In genomic region chr10:75297021-75297599, GRCh38 we compare ENCODE assay signal across 21 cellular contexts.
A peak's percentile ranks its signal among the peaks of the same experiment; 100 is the strongest.
DNase-seq lines count a peak whose midpoint lies in the region; ATAC-seq and TF ChIP-seq lines count a peak whose summit lies in the region.
"Had no signal": no experiment of that assay in that cellular context is flagged by ENCODE, and none has a peak within 500 bp of the region (broad histone marks: within the 10 kb centered on the region; RNA-seq: fewer than 3 reads in every experiment).

No MANE protein-coding gene starts in this region.

- peaks cover 50% of the 10 kb centered on the region for H3F3A ChIP-seq in PC-9 (ENCODE audit: insufficient read depth, low read depth)

- H3K4me2 ChIP-seq in HCT116 (ENCODE audit: low read length) (peak overlapping the region; percentile 17), PC-9 (peak overlapping the region; percentile 93)
- H3K4me2 ChIP-seq: GM23338 had no signal

- H3K9me3 Mint-ChIP-seq in CD4-positive, alpha-beta memory T cell = peaks cover 0 to 7% (median 2%) of the 10 kb centered on the region in 8 donors

- RAD21 ChIA-PET in HCT116 (lab: Charles Lee; ENCODE audit: low non-redundant PET in 1 of 2, low total read pairs in 2 of 2, uncharacterized antibody in 2 of 2, unreplicated experiment in 2 of 2) = no interaction called here

- BruUV-seq in HCT116 (replicated peaks; lab: Mats Ljungman, UMichigan) (no TSS peak), PC-9 (replicated peaks; lab: Mats Ljungman, UMichigan) (no TSS peak)

- POLR2A ChIA-PET in HCT116 (lab: Charles Lee) (no interaction called here), PC-9 (lab: Charles Lee; ENCODE audit: unreplicated experiment) (interaction anchor here (0.6 kb wide), 1 partner anchor 60 kb away, joined by 6 read pairs; no protein-coding TSS in a partner anchor)
- POLR2A ChIA-PET in CD4-positive, alpha-beta memory T cell (lab: Charles Lee; ENCODE audit: partially characterized antibody) = no interaction called here

- no peaks in the 10 kb centered on the region for H3K9me3 ChIP-seq in HCT116 (ENCODE audit: control insufficient read depth in 1 of 2, insufficient read depth in 1 of 2, low read depth in 1 of 2, low read length in 2 of 2)
- H3K9me3 ChIP-seq in PC-9 (ENCODE audit: insufficient read depth, low read depth) = peaks cover 3% of the 10 kb centered on the region; the same call in 1 of the 2 replicates
- peaks cover 0 to 6% (median 3%) of the 10 kb centered on the region in 8 donors for H3K9me3 ChIP-seq in spleen
- no peaks in the 10 kb centered on the region for H3K9me3 ChIP-seq in CD4-positive, alpha-beta memory T cell (ENCODE audit: control insufficient read depth in 1 of 2, low read length in 2 of 2)
- no peaks in the 10 kb centered on the region for H3K9me3 ChIP-seq in prostate gland
- H3K9me3 ChIP-seq: pancreas, SJSA1 had no signal

- no peaks in the 10 kb centered on the region for H3K9me2 ChIP-seq in HCT116 (ENCODE audit: insufficient read depth)
- no peaks in the 10 kb centered on the region for H3K9me2 ChIP-seq in PC-9 (ENCODE audit: insufficient read depth)

- DNase-seq in HCT116 (ENCODE audit: low read depth, low spot score) (no peak), PC-9 (no peak), islet precursor cell (peak; percentile 65), spleen (no peak), hippocampal formation (lab: John Stamatoyannopoulos, UW) (no peak), prostate gland (ENCODE audit: low spot score) (no peak)
- no peak for DNase-seq in CD4-positive, alpha-beta memory T cell
- DNase-seq: activated CD4-positive, alpha-beta T cell treated with anti-CD3 and anti-CD28 coated beads, Interleukin-2, amount 50 U/mL, for 1 hour; activated naive CD8-positive, alpha-beta T cell treated with anti-CD3 and anti-CD28 coated beads, Interleukin-2, amount 10 ng/mL, durations not matched to agents 7 days and 5 days; EL; MG63; NCI-H1436 treated with DMSO at 0.1 percent for 48 hours; NCI-H510A; pancreas had no signal

- CTCF ChIA-PET in HCT116 (lab: Charles Lee) = no interaction called here
- CTCF ChIA-PET in PC-9 (lab: Charles Lee) = no interaction called here
- CTCF ChIA-PET in CD4-positive, alpha-beta memory T cell (lab: Charles Lee; ENCODE audit: partially characterized antibody) = interaction anchor here (2.9 kb wide), 1 partner anchor 11 kb away, joined by 12 read pairs; no protein-coding TSS in a partner anchor

- TF ChIP-seq RAD21 in HCT116 (IDR thresholded peaks at IDR 0.05; ENCODE audit: low read depth) = no peak

- peaks cover 13 to 38% of the 10 kb centered on the region in 2 experiments for H3K4me1 ChIP-seq in HCT116 (ENCODE audit: control insufficient read depth in 1 of 2, insufficient read depth in 2 of 2, low read length in 2 of 2)
- H3K4me1 ChIP-seq in PC-9 (replicated peaks; ENCODE audit: insufficient read depth) = peaks cover 50% of the 10 kb centered on the region
- peaks cover 0 to 36% (median 25%) of the 10 kb centered on the region in 6 donors for H3K4me1 ChIP-seq in spleen
- no peaks in the 10 kb centered on the region for H3K4me1 ChIP-seq in CD4-positive, alpha-beta memory T cell (ENCODE audit: insufficient read depth, low read length)
- H3K4me1 ChIP-seq in prostate gland (replicated peaks) = peaks cover 3% of the 10 kb centered on the region

- H3K27ac ChIP-seq in HCT116 (ENCODE audit: low read depth, low read length) = no peak overlapping the region
- peak overlapping the region; percentile 98 for H3K27ac ChIP-seq in PC-9
- H3K27ac ChIP-seq in spleen = peak overlapping the region in 5 of 8 donors; percentile 89 to 93 (median 92)
- H3K27ac ChIP-seq in CD4-positive, alpha-beta memory T cell (ENCODE audit: low read depth, low read length) = no peak overlapping the region
- H3K27ac ChIP-seq in prostate gland = peak overlapping the region in 1 of 2 donors; percentile 97
- H3K27ac ChIP-seq: SJSA1 had no signal

- no peak for ATAC-seq in HCT116
- ATAC-seq: esophagus mucosa; GM23338; natural killer cell treated with Interleukin-12 subunit alpha and Interleukin-12 subunit beta and Interleukin-15 and Interleukin-18, amount 100 ng/mL, for 72 hours; pancreas had no signal

- TF ChIP-seq CTCF in HCT116 (IDR thresholded peaks at IDR 0.05 in 2 of 3, conservative IDR thresholded peaks at IDR 0.05 in 1 of 3; ENCODE audit: borderline replicate concordance in 1 of 3, insufficient read depth in 1 of 3, low read depth in 2 of 3, low read length in 2 of 3) (no peak), PC-9 (conservative IDR thresholded peaks at IDR 0.05) (no peak), spleen (IDR thresholded peaks at IDR 0.05 in 8 of 11, conservative IDR thresholded peaks at IDR 0.05 in 3 of 11) (no peak), prostate gland (IDR thresholded peaks at IDR 0.05) (no peak)

- H3K4me3 Mint-ChIP-seq in CD4-positive, alpha-beta memory T cell = no peak overlapping the region
- H3K4me3 Mint-ChIP-seq: activated naive CD8-positive, alpha-beta T cell treated with anti-CD3 and anti-CD28 coated beads, Interleukin-2, amount 10 ng/mL, durations not matched to agents 7 days and 5 days; CD14-positive monocyte; GM23338; natural killer cell treated with Interleukin-12 subunit alpha and Interleukin-12 subunit beta and Interleukin-15 and Interleukin-18, amount 100 ng/mL, for 72 hours; T-helper 1 cell treated with Interleukin-12 subunit alpha and Interleukin-12 subunit beta and Interleukin-4 antibody, amounts not matched to agents 30 μg/mL and 1 μg/mL, for 36 hours; type B pancreatic cell had no signal

- H3K36me3 ChIP-seq in HCT116 (ENCODE audit: control insufficient read depth in 1 of 2, insufficient read depth in 2 of 2, low read length in 2 of 2) (no peaks in the 10 kb centered on the region; a peak in 1 of 4 replicates), PC-9 (ENCODE audit: low read depth) (peaks cover 11% of the 10 kb centered on the region), spleen (no peaks in the 10 kb centered on the region), prostate gland (no peaks in the 10 kb centered on the region)
- no peaks in the 10 kb centered on the region for H3K36me3 ChIP-seq in CD4-positive, alpha-beta memory T cell (ENCODE audit: insufficient read depth, low read length)
- H3K36me3 ChIP-seq: MG63, pancreas, SJSA1 had no signal

- intact Hi-C loops in HCT116 (cut with micrococcal nuclease) (no loop called here), PC-9 (cut with micrococcal nuclease; ENCODE audit: unreplicated experiment) (loop anchor here (10.0 kb wide), 1 partner anchor 58 kb away; no protein-coding TSS in a partner anchor), spleen (cut with DNase I; ENCODE audit: low total_unique reads) (no loop called here), prostate gland (cut with DNase I) (loop anchor here (5.0 to 10.0 kb wide), 5 partner anchors 85 to 958 kb away; no protein-coding TSS in a partner anchor)
- intact Hi-C loops in CD4-positive, alpha-beta memory T cell (cut with micrococcal nuclease) = no loop called here

- H3K9ac ChIP-seq in HCT116 (ENCODE audit: low read length) = no peak overlapping the region

- no peak overlapping the region for H3K27ac Mint-ChIP-seq in CD4-positive, alpha-beta memory T cell
- H3K27ac Mint-ChIP-seq: activated naive CD8-positive, alpha-beta T cell treated with anti-CD3 and anti-CD28 coated beads, Interleukin-2, amount 10 ng/mL, durations not matched to agents 7 days and 5 days; CD14-positive monocyte; GM23338; natural killer cell treated with Interleukin-12 subunit alpha and Interleukin-12 subunit beta and Interleukin-15 and Interleukin-18, amount 100 ng/mL, for 72 hours; T-helper 1 cell treated with Interleukin-12 subunit alpha and Interleukin-12 subunit beta and Interleukin-4 antibody, amounts not matched to agents 30 μg/mL and 1 μg/mL, for 36 hours; type B pancreatic cell had no signal

- H3K4me3 ChIP-seq in HCT116 (replicated peaks in 1 of 2; ENCODE audit: low read depth in 1 of 2, low read length in 2 of 2) = no peak overlapping the region
- H3K4me3 ChIP-seq in PC-9 = peak overlapping the region; percentile 61; the same call in 1 of the 2 replicates
- H3K4me3 ChIP-seq in spleen = peak overlapping the region in 3 of 8 donors; percentile 2 to 77 (median 8)
- H3K4me3 ChIP-seq in CD4-positive, alpha-beta memory T cell (ENCODE audit: low read length in 2 of 2) = no peak overlapping the region
- no peak overlapping the region for H3K4me3 ChIP-seq in prostate gland
- H3K4me3 ChIP-seq: GM23338, MG63, pancreas, SJSA1 had no signal

- no peaks in the 10 kb centered on the region for H3K79me2 ChIP-seq in HCT116 (ENCODE audit: insufficient read depth, low read length)
- H3K79me2 ChIP-seq in PC-9 (ENCODE audit: low read depth) = peaks cover 19% of the 10 kb centered on the region

- TF ChIP-seq POLR2A in HCT116 (IDR thresholded peaks at IDR 0.05; ENCODE audit: borderline replicate concordance, extremely low read depth, insufficient read depth, insufficient read length) (no peak), spleen (IDR thresholded peaks at IDR 0.05) (no peak), prostate gland (IDR thresholded peaks at IDR 0.05) (no peak)

- 34 to 52% (median 37%) methylated on average over 2 of the region's 2 CpGs for WGBS in spleen, 5 donors
- 59% methylated on average over 2 of the region's 2 CpGs for WGBS in prostate gland

- no peaks in the 10 kb centered on the region for H3K36me3 Mint-ChIP-seq in CD4-positive, alpha-beta memory T cell
- H3K36me3 Mint-ChIP-seq: activated naive CD8-positive, alpha-beta T cell treated with anti-CD3 and anti-CD28 coated beads, Interleukin-2, amount 10 ng/mL, durations not matched to agents 7 days and 5 days; natural killer cell treated with Interleukin-12 subunit alpha and Interleukin-12 subunit beta and Interleukin-15 and Interleukin-18, amount 100 ng/mL, for 72 hours; type B pancreatic cell had no signal

- H2AFZ ChIP-seq in HCT116 (ENCODE audit: low read depth, low read length, poor library complexity, severe bottlenecking) = no peak overlapping the region
- no peak overlapping the region for H2AFZ ChIP-seq in PC-9
- H2AFZ ChIP-seq: GM23338 had no signal

- peaks cover 0 to 5% (median 0%) of the 10 kb centered on the region in 4 donors for H3K4me1 Mint-ChIP-seq in CD4-positive, alpha-beta memory T cell

- H4K20me1 ChIP-seq in HCT116 (ENCODE audit: insufficient read depth) (no peaks in the 10 kb centered on the region), PC-9 (ENCODE audit: insufficient read depth) (no peaks in the 10 kb centered on the region)

- no peaks in the 10 kb centered on the region for H3K27me3 ChIP-seq in HCT116 (ENCODE audit: insufficient read depth, low read length)
- H3K27me3 ChIP-seq in PC-9 (ENCODE audit: insufficient read depth, low read depth) = no peaks in the 10 kb centered on the region
- H3K27me3 ChIP-seq in spleen (replicated peaks in 1 of 7) = peaks cover 0 to 46% (median 0%) of the 10 kb centered on the region in 7 donors
- no peaks in the 10 kb centered on the region for H3K27me3 ChIP-seq in CD4-positive, alpha-beta memory T cell (ENCODE audit: insufficient read depth, low read length)
- H3K27me3 ChIP-seq in prostate gland (replicated peaks; ENCODE audit: insufficient read depth) = no peaks in the 10 kb centered on the region
- H3K27me3 ChIP-seq: MG63, pancreas, SJSA1 had no signal

- peaks cover 10 to 15% of the 10 kb centered on the region in 2 donors for H3K27me3 Mint-ChIP-seq in CD4-positive, alpha-beta memory T cell
- H3K27me3 Mint-ChIP-seq: type B pancreatic cell had no signal

TF ChIP-seq in HCT116, 20 proteins besides CTCF, POLR2A, EP300 and RAD21 (continues in another document):
- TF ChIP-seq EZH2 (IDR thresholded peaks at IDR 0.05) = no peak
- no peak for TF ChIP-seq EZH2phosphoT487 (IDR thresholded peaks at IDR 0.05; ENCODE audit: borderline replicate concordance)
- no peak for TF ChIP-seq POLR2AphosphoS5 (IDR thresholded peaks at IDR 0.05; ENCODE audit: low read depth, low read length)

Comparison
In these comparisons a context has a peak if more than half of its experiments do, and no peak if none do; other contexts are left out.
1. H3K27ac ChIP-seq: peak in PC-9 (single experiment) and spleen (5 of 8); none in HCT116 (single experiment) and CD4-positive, alpha-beta memory T cell (single experiment).
2. intact Hi-C loops: an anchor here in PC-9 (10.0 kb wide) and prostate gland (5.0 to 10.0 kb wide); none called in HCT116, spleen and CD4-positive, alpha-beta memory T cell.